9 cellular contexts compared by ENCODE assay signal in genomic region chr20:44448753-44449546, GRCh38. TPM values are rescaled to one million over a fixed set of nuclear protein-coding genes. Genes with fewer than 3 reads are reported as not detected.
DNase-seq lines count a peak whose midpoint lies in the region; ATAC-seq and TF ChIP-seq lines count a peak whose summit lies in the region.
"Had no signal": no experiment of that assay in that cellular context is flagged by ENCODE, and none has a peak within 500 bp of the region (broad histone marks: within the 10 kb centered on the region; RNA-seq: fewer than 3 reads in every experiment).

No MANE protein-coding gene starts in this region.

- peak; percentile 55 for ATAC-seq in foreskin keratinocyte

- no peaks in the 10 kb centered on the region for H3K4me1 ChIP-seq in foreskin keratinocyte

- H3K27ac ChIP-seq in foreskin keratinocyte = no peak overlapping the region
- H3K27ac ChIP-seq: esophagus muscularis mucosa had no signal

- DNase-seq in AG09319 (ENCODE audit: extremely low read depth, low read depth) = no peak
- DNase-seq in GM12865 (ENCODE audit: low read depth) = peak; percentile 78
- DNase-seq in OCI-M1 (lab: John Stamatoyannopoulos, UW) = peak; percentile 66
- DNase-seq in foreskin keratinocyte = no peak
- DNase-seq in DMS153 treated with DMSO at 0.1 percent for 48 hours (lab: John Stamatoyannopoulos, UW; ENCODE audit: unreplicated experiment) = no peak
- DNase-seq in NCI-H2171 (lab: John Stamatoyannopoulos, UW) = no peak
- no peak for DNase-seq in islet precursor cell
- no peak for DNase-seq in DMS114 treated with DMSO at 0.1 percent for 48 hours (lab: John Stamatoyannopoulos, UW; ENCODE audit: unreplicated experiment)

- peak; percentile 7 for TF ChIP-seq CTCF in AG09319 (IDR thresholded peaks at IDR 0.05; ENCODE audit: low read depth, low read length)
- peak; percentile 45 for TF ChIP-seq CTCF in GM12865 (IDR thresholded peaks at IDR 0.05; ENCODE audit: insufficient read depth, low read depth, low read length, missing control alignments)
- TF ChIP-seq CTCF in foreskin keratinocyte (conservative IDR thresholded peaks at IDR 0.05) = peak; percentile 65

- no peaks in the 10 kb centered on the region for H3K27me3 ChIP-seq in foreskin keratinocyte
- H3K27me3 ChIP-seq: esophagus muscularis mucosa had no signal

- H3K4me3 ChIP-seq in GM12865 (ENCODE audit: low read depth, low read length) = no peak overlapping the region
- H3K4me3 ChIP-seq: esophagus muscularis mucosa had no signal

RNA-seq across cellular contexts. Expression of gene TTPAL, which starts 26.7 kb away (rescaled TPM):
- 25.0 and 31.9 TPM in 2 replicates for total RNA-seq in foreskin keratinocyte
- polyA plus RNA-seq in foreskin keratinocyte = 8.4 and 9.5 TPM in 2 replicates

Comparison
In these comparisons a context has a peak if more than half of its experiments do, and no peak if none do; other contexts are left out.
1. DNase-seq: peak in GM12865 (single experiment) and OCI-M1 (single experiment); none in AG09319 (single experiment), foreskin keratinocyte (0 of 2), DMS153 treated with DMSO at 0.1 percent for 48 hours (single experiment), NCI-H2171 (single experiment), islet precursor cell (single experiment) and DMS114 treated with DMSO at 0.1 percent for 48 hours (single experiment).
2. CTCF ChIP-seq: peak in every context shown above with its lines; median percentile 65 in foreskin keratinocyte; 45 in GM12865; 7 in AG09319.